In the genomic region with DNA sequence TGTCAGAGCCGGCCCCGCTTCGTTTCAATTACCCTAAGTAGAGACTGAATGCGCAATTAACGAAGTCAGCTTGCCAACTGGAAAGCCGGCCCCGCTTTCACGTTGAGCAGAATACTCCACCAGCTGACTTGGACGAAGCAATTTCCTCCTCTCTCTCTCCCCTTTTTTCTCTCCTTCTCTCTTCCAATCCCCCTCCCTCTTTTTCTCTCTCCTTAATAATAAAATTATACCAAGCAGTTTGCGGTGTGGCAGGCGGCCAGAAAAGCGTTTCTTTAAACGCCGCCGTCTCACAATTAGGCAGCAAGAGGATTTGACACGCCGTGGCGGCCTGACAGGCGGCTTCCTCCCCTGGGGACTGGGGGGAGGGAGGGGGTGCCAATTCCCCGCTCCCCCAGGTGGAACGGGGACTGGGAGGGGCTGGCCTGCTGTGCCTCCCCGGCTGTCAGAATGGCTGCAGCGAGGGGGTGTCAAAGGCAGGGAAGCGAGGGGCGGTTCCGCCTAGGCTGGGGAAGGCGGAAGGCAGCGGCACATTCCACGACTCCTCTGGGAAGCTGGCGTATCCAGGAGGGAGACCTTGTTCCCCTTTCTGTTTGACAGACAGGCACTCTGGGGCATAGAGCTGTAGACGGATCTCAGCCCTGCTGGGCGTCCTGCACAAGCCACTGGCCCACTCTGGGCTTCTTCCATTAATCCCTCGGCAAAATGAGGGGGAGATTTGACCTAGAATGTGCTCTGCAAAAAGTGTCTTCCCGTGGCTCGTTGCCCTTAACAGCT, we compare ENCODE assay signal across 8 cellular contexts. TPM values are rescaled to one million over a fixed set of nuclear protein-coding genes. Genes with fewer than 3 reads are reported as not detected.
DNase-seq lines count a peak whose midpoint lies in the region; ATAC-seq and TF ChIP-seq lines count a peak whose summit lies in the region.

No MANE protein-coding gene starts in this region.

- TF ChIP-seq EP300 in esophagus muscularis mucosa (IDR thresholded peaks at IDR 0.05): no peak

- H3K27me3 ChIP-seq in KMS-11 (ENCODE audit: insufficient read depth, low read depth) (no peaks in the 10 kb centered on the region), esophagus muscularis mucosa (no peaks in the 10 kb centered on the region), aorta (ENCODE audit: control insufficient read depth in 1 of 2, insufficient read depth in 2 of 2, low read length in 1 of 2) (no peaks in the 10 kb centered on the region), MG63 (no peaks in the 10 kb centered on the region)

- TF ChIP-seq POLR2A in esophagus muscularis mucosa (IDR thresholded peaks at IDR 0.05; ENCODE audit: low read depth): no peak

- H3K27ac ChIP-seq in KMS-11 (no peak overlapping the region), esophagus muscularis mucosa (replicated peaks in 1 of 4) (peak overlapping the region; percentile 83 to 94 (median 92)), aorta (ENCODE audit: low read depth in 1 of 2, low read length in 2 of 2) (no peak overlapping the region)

- H3K36me3 Mint-ChIP-seq in WTC11 (no peaks in the 10 kb centered on the region), naive B cell (no peaks in the 10 kb centered on the region)

- H3K4me3 ChIP-seq in KMS-11 (IDR thresholded peaks at IDR 0.05; ENCODE audit: insufficient read depth, low read depth, low read length) (no peak overlapping the region), esophagus muscularis mucosa (peak overlapping the region; percentile 54 to 64 (median 61)), aorta (ENCODE audit: low read length in 2 of 2) (peak overlapping the region; percentile 9 to 52), MG63 (no peak overlapping the region)

- no peaks in the 10 kb centered on the region for H3K36me3 ChIP-seq in KMS-11 (ENCODE audit: insufficient read depth)
- no peaks in the 10 kb centered on the region for H3K36me3 ChIP-seq in esophagus muscularis mucosa
- H3K36me3 ChIP-seq in aorta (ENCODE audit: control insufficient read depth in 1 of 2, insufficient read depth in 2 of 2, low read length in 1 of 2): no peaks in the 10 kb centered on the region
- H3K36me3 ChIP-seq in MG63: no peaks in the 10 kb centered on the region

- H3K4me1 Mint-ChIP-seq in WTC11: peaks cover 45% of the 10 kb centered on the region
- H3K4me1 Mint-ChIP-seq in naive B cell: peaks cover 29 to 50% (median 39%) of the 10 kb centered on the region in 3 donors

- WGBS in esophagus muscularis mucosa: 3% methylated on average over 23 of the region's 35 CpGs
- 15 to 18% methylated on average over 34 to 35 of the region's 35 CpGs for WGBS in aorta, 2 donors

- CTCF ChIA-PET in WTC11 (lab: Charles Lee): interaction anchor here (0.6 to 3.1 kb wide), 17 partner anchors 9 to 287 kb away, joined by 3 to 12 read pairs (median 6); a partner anchor contains a TSS

- no peak overlapping the region for H2AFZ ChIP-seq in KMS-11 (ENCODE audit: low read depth)

- peak overlapping the region; percentile 76 for H3K4me2 ChIP-seq in KMS-11

- no peaks in the 10 kb centered on the region; the same call in 1 of the 2 replicates for H3K79me2 ChIP-seq in KMS-11 (ENCODE audit: insufficient read depth, low read depth)

- intact Hi-C loops in esophagus muscularis mucosa (cut with DNase I) (loop anchor here (1.0 to 5.0 kb wide), 2 partner anchors 43 to 102 kb away; a partner anchor contains a TSS), aorta (cut with DNase I) (loop anchor here in 1 of 2 donors (2.0 kb wide), 1 partner anchor 31 kb away; no protein-coding TSS in a partner anchor)

- POLR2A ChIA-PET in WTC11 (lab: Charles Lee): interaction anchor here (1.2 kb wide), 1 partner anchor 52 kb away, joined by 3 read pairs; no protein-coding TSS in a partner anchor

- H3K9me3 ChIP-seq in esophagus muscularis mucosa (no peaks in the 10 kb centered on the region), aorta (ENCODE audit: control insufficient read depth, low read length) (no peaks in the 10 kb centered on the region), MG63 (no peaks in the 10 kb centered on the region)

- H3K4me1 ChIP-seq in KMS-11 (ENCODE audit: low read depth, poor library complexity, severe bottlenecking) (peaks cover 14% of the 10 kb centered on the region), esophagus muscularis mucosa (peaks cover 63 to 76% (median 74%) of the 10 kb centered on the region in 4 donors), aorta (ENCODE audit: control insufficient read depth in 1 of 2, insufficient read depth in 2 of 2, low read length in 2 of 2) (no peaks in the 10 kb centered on the region)

- H3K27ac Mint-ChIP-seq in WTC11: 0 out of 2 replicates have a peak overlapping the region, but pooled peaks have one; percentile 81
- peak overlapping the region; percentile 74 to 97 (median 90) for H3K27ac Mint-ChIP-seq in naive B cell

- DNase-seq in EH (ENCODE audit: low read depth): peak; percentile 54
- DNase-seq in WTC11 (ENCODE audit: low spot score): peak; percentile 55
- no peak for DNase-seq in esophagus muscularis mucosa (ENCODE audit: extremely low spot score)
- peak; percentile 78 for DNase-seq in naive B cell
- peak in 1 of 2 donors; percentile 80 for DNase-seq in aorta
- DNase-seq in MG63: no peak
- DNase-seq in dedifferentiated amniotic fluid mesenchymal stem cell (ENCODE audit: extremely low spot score): no peak

- no peaks in the 10 kb centered on the region for H3K9me3 Mint-ChIP-seq in WTC11
- H3K9me3 Mint-ChIP-seq in naive B cell: no peaks in the 10 kb centered on the region

- H3K9ac ChIP-seq in KMS-11: no peak overlapping the region

- TF ChIP-seq CTCF in KMS-11 (conservative IDR thresholded peaks at IDR 0.05; ENCODE audit: low read depth, low read length) (no peak), WTC11 (IDR thresholded peaks at IDR 0.05) (no peak), esophagus muscularis mucosa (IDR thresholded peaks at IDR 0.05) (no peak)

- ATAC-seq in WTC11 (peak; percentile 7; the same call in 1 of the 2 replicates), naive B cell (ENCODE audit: low read depth in 2 of 2) (peak; percentile 74 to 78), aorta (ENCODE audit: low FRiP score) (no peak)

- H4K20me1 ChIP-seq in KMS-11 (ENCODE audit: insufficient read depth): no peaks in the 10 kb centered on the region

- H3K27me3 Mint-ChIP-seq in WTC11 (ENCODE audit: low read depth) (peaks cover 27% of the 10 kb centered on the region), naive B cell (peaks cover 0 to 11% (median 9%) of the 10 kb centered on the region in 3 donors)

- H3K4me3 Mint-ChIP-seq in WTC11 (peak overlapping the region; percentile 78), naive B cell (peak overlapping the region; percentile 84 to 95 (median 92))

TF ChIP-seq in WTC11, 78 proteins besides CTCF, POLR2A, EP300 and RAD21 (continues in another document):
- TF ChIP-seq, protein P1, sequence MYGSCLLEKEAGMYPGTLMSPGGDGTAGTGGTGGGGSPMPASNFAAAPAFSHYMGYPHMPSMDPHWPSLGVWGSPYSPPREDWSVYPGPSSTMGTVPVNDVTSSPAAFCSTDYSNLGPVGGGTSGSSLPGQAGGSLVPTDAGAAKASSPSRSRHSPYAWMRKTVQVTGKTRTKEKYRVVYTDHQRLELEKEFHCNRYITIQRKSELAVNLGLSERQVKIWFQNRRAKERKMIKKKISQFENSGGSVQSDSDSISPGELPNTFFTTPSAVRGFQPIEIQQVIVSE (CRISPR knock-in tag; IDR thresholded peaks at IDR 0.05; ENCODE audit: borderline replicate concordance): no peak
- TF ChIP-seq ZNF263 (CRISPR knock-in tag; IDR thresholded peaks at IDR 0.05; ENCODE audit: low read depth) (no peak), ZNF396 (CRISPR knock-in tag; IDR thresholded peaks at IDR 0.05; ENCODE audit: borderline replicate concordance) (no peak), FOXP1 (CRISPR knock-in tag; IDR thresholded peaks at IDR 0.05; ENCODE audit: borderline replicate concordance) (no peak), CREB1 (CRISPR knock-in tag; IDR thresholded peaks at IDR 0.05) (no peak), NFYB (CRISPR knock-in tag; conservative IDR thresholded peaks at IDR 0.05; ENCODE audit: low read depth) (no peak)
- TF ChIP-seq, protein P2, sequence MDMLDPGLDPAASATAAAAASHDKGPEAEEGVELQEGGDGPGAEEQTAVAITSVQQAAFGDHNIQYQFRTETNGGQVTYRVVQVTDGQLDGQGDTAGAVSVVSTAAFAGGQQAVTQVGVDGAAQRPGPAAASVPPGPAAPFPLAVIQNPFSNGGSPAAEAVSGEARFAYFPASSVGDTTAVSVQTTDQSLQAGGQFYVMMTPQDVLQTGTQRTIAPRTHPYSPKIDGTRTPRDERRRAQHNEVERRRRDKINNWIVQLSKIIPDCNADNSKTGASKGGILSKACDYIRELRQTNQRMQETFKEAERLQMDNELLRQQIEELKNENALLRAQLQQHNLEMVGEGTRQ (CRISPR knock-in tag; IDR thresholded peaks at IDR 0.05): no peak
- TF ChIP-seq, protein P3, sequence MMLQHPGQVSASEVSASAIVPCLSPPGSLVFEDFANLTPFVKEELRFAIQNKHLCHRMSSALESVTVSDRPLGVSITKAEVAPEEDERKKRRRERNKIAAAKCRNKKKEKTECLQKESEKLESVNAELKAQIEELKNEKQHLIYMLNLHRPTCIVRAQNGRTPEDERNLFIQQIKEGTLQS (CRISPR knock-in tag; conservative IDR thresholded peaks at IDR 0.05): no peak
- TF ChIP-seq, protein P4, sequence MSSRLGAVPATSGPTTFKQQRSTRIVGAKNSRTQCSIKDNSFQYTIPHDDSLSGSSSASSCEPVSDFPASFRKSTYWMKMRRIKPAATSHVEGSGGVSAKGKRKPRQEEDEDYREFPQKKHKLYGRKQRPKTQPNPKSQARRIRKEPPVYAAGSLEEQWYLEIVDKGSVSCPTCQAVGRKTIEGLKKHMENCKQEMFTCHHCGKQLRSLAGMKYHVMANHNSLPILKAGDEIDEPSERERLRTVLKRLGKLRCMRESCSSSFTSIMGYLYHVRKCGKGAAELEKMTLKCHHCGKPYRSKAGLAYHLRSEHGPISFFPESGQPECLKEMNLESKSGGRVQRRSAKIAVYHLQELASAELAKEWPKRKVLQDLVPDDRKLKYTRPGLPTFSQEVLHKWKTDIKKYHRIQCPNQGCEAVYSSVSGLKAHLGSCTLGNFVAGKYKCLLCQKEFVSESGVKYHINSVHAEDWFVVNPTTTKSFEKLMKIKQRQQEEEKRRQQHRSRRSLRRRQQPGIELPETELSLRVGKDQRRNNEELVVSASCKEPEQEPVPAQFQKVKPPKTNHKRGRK (CRISPR knock-in tag; IDR thresholded peaks at IDR 0.05; ENCODE audit: borderline replicate concordance): no peak

RNA-seq across cellular contexts. Expression of a gene that starts 52.8 kb away (rescaled TPM):
- total RNA-seq in WTC11 (2021): 72.3 to 93.7 TPM (median 76.7 TPM) in 3 replicates
- total RNA-seq in esophagus muscularis mucosa: 10 to 100 TPM; 28.1 to 62.6 (median 39.7) TPM
- 10 to 100 TPM in 1 of 6 donors, 1 to 10 TPM in 5; 4.8 to 10.0 (median 5.4) TPM for polyA plus RNA-seq in naive B cell (ENCODE audit: low read depth in 6 of 6)
- 100 to 1,000 TPM in 1 of 2 donors, 10 to 100 TPM in 1; 23.6 to 103 TPM for total RNA-seq in aorta
- 10 to 100 TPM; 24.0 to 24.7 TPM for polyA plus RNA-seq in aorta
- total RNA-seq in MG63 (2014; rRNA removed; shearing (Covaris generic); ENCODE audit: low replicate concordance): 36.0 and 59.3 TPM in 2 replicates

Comparison
In these comparisons a context has a peak if more than half of its experiments do, and no peak if none do; other contexts are left out.
1. DNase-seq: peak in EH (single experiment), WTC11 (single experiment) and naive B cell (single experiment); none in esophagus muscularis mucosa (single experiment), MG63 (single experiment) and dedifferentiated amniotic fluid mesenchymal stem cell (single experiment).
2. H3K27ac ChIP-seq: peak in esophagus muscularis mucosa (4 of 4); none in KMS-11 (single experiment) and aorta (0 of 2).
3. H3K4me3 ChIP-seq: peak in esophagus muscularis mucosa (4 of 4) and aorta (2 of 2); none in KMS-11 (single experiment) and MG63 (single experiment).